Comparison of ENCODE assay signal across 8 cellular contexts in genomic region chr1:32107742-32108661, GRCh38. TPM values are rescaled to one million over a fixed set of nuclear protein-coding genes. Genes with fewer than 3 reads are reported as not detected.
DNase-seq lines count a peak whose midpoint lies in the region; ATAC-seq and TF ChIP-seq lines count a peak whose summit lies in the region.

KPNA6 (plus strand) TSS chr1:32108056; CDS start chr1:32108131, 75 bp downstream.

- no peaks in the 10 kb centered on the region; the same call in 2 of the 3 replicates for H3K9me3 Mint-ChIP-seq in GM23338
- no peaks in the 10 kb centered on the region for H3K9me3 Mint-ChIP-seq in natural killer cell treated with Interleukin-12 subunit alpha and Interleukin-12 subunit beta and Interleukin-15 and Interleukin-18, amount 100 ng/mL, for 72 hours

- H3F3A ChIP-seq in GM23338 (replicated peaks; ENCODE audit: low read depth), result peaks cover 22% of the 10 kb centered on the region

- TF ChIP-seq CTCF in GM23338 (conservative IDR thresholded peaks at IDR 0.05; ENCODE audit: low read depth in 2 of 2) (no peak), fibroblast of pulmonary artery (IDR thresholded peaks at IDR 0.05; ENCODE audit: low read length, missing control alignments) (no peak)

- H3K27me3 ChIP-seq in GM23338 (ENCODE audit: insufficient read depth) (no peaks in the 10 kb centered on the region), MG63 (no peaks in the 10 kb centered on the region)

- H3K27ac ChIP-seq in GM23338 (ENCODE audit: low read depth), result peak within 1 kb of the TSS; percentile 90

- H3K36me3 ChIP-seq in GM23338 (ENCODE audit: insufficient read depth), result no peaks in the 10 kb centered on the region
- peaks cover 21% of the 10 kb centered on the region for H3K36me3 ChIP-seq in MG63

- H4K20me1 ChIP-seq in GM23338 (replicated peaks; ENCODE audit: insufficient read depth), result peaks cover 35% of the 10 kb centered on the region

- H3K4me3 ChIP-seq in GM23338 (peak within 1 kb of the TSS; percentile 83), MG63 (peak within 1 kb of the TSS; percentile 99), fibroblast of pulmonary artery (replicated peaks; ENCODE audit: low read depth, low read length) (peak within 1 kb of the TSS; percentile 98)

- peaks cover 12% of the 10 kb centered on the region for H3K4me1 Mint-ChIP-seq in GM23338
- H3K4me1 Mint-ChIP-seq in natural killer cell treated with Interleukin-12 subunit alpha and Interleukin-12 subunit beta and Interleukin-15 and Interleukin-18, amount 100 ng/mL, for 72 hours (ENCODE audit: low read depth in 2 of 2), result peaks cover 32 to 35% of the 10 kb centered on the region in 2 donors

- peak within 1 kb of the TSS; percentile 53; the same call in 1 of the 2 replicates for H2AFZ ChIP-seq in GM23338

- DNase-seq in DMS79 (lab: John Stamatoyannopoulos, UW) (peak; percentile 93), GM23338 (ENCODE audit: low spot score) (peak; percentile 97), MG63 (peak; percentile 93), SHP77 (lab: John Stamatoyannopoulos, UW) (peak; percentile 95), fibroblast of pulmonary artery (ENCODE audit: low read depth) (peak; percentile 98)
- peak; percentile 82 for DNase-seq in activated T-helper 9 cell treated with anti-CD3 and anti-CD28 coated beads, Interleukin-2, amount 50 U/mL, for 16 hours (ENCODE audit: low read depth)
- DNase-seq in natural killer cell treated with Interleukin-12 subunit alpha and Interleukin-12 subunit beta and Interleukin-15 and Interleukin-18, amount 100 ng/mL, for 72 hours (ENCODE audit: low spot score), result peak; percentile 89
- DNase-seq in stimulated activated naive CD4-positive, alpha-beta T cell treated with Interleukin-2 at 50 U/mL for 16 hours (lab: John Stamatoyannopoulos, UW), result peak; percentile 88

- H3K4me2 ChIP-seq in GM23338, result peak within 1 kb of the TSS; percentile 82

- peak within 1 kb of the TSS; percentile 98 for H3K27ac Mint-ChIP-seq in GM23338
- H3K27ac Mint-ChIP-seq in natural killer cell treated with Interleukin-12 subunit alpha and Interleukin-12 subunit beta and Interleukin-15 and Interleukin-18, amount 100 ng/mL, for 72 hours, result peak within 1 kb of the TSS; percentile 87 to 96

- peaks cover 11% of the 10 kb centered on the region for H3K27me3 Mint-ChIP-seq in GM23338 (ENCODE audit: insufficient read depth, low read depth, poor library complexity)
- no peaks in the 10 kb centered on the region for H3K27me3 Mint-ChIP-seq in natural killer cell treated with Interleukin-12 subunit alpha and Interleukin-12 subunit beta and Interleukin-15 and Interleukin-18, amount 100 ng/mL, for 72 hours

- peaks cover 6% of the 10 kb centered on the region for H3K36me3 Mint-ChIP-seq in GM23338 (ENCODE audit: low read depth)
- H3K36me3 Mint-ChIP-seq in natural killer cell treated with Interleukin-12 subunit alpha and Interleukin-12 subunit beta and Interleukin-15 and Interleukin-18, amount 100 ng/mL, for 72 hours, result no peaks in the 10 kb centered on the region

- peak; percentile 77 for ATAC-seq in GM23338
- ATAC-seq in natural killer cell treated with Interleukin-12 subunit alpha and Interleukin-12 subunit beta and Interleukin-15 and Interleukin-18, amount 100 ng/mL, for 72 hours, result peak; percentile 91 to 93

- H3K4me1 ChIP-seq in GM23338 (ENCODE audit: insufficient read depth), result no peaks in the 10 kb centered on the region

- H3K79me2 ChIP-seq in GM23338 (replicated peaks; ENCODE audit: insufficient read depth), result peaks cover 46% of the 10 kb centered on the region

- H3K4me3 Mint-ChIP-seq in GM23338, result peak within 1 kb of the TSS; percentile 98
- H3K4me3 Mint-ChIP-seq in natural killer cell treated with Interleukin-12 subunit alpha and Interleukin-12 subunit beta and Interleukin-15 and Interleukin-18, amount 100 ng/mL, for 72 hours, result peak within 1 kb of the TSS; percentile 98

- no peaks in the 10 kb centered on the region for H3K9me3 ChIP-seq in MG63

- no peaks in the 10 kb centered on the region for H3K9me2 ChIP-seq in GM23338 (ENCODE audit: insufficient read depth)

TF ChIP-seq in GM23338, 12 proteins besides CTCF, POLR2A, EP300 and RAD21:
- TF ChIP-seq ZNF114 (CRISPR knock-in tag; IDR thresholded peaks at IDR 0.05) (no peak), POLR2AphosphoS5 (IDR thresholded peaks at IDR 0.05; ENCODE audit: low read depth) (peak; percentile 88), NANOG (IDR thresholded peaks at IDR 0.05; ENCODE audit: borderline replicate concordance) (no peak), EZH2 (IDR thresholded peaks at IDR 0.05; ENCODE audit: low read depth, unreplicated experiment) (no peak)

RNA-seq across cellular contexts. Expression of gene KPNA6, which starts in this region (rescaled TPM):
- 69.7 and 72.2 TPM in 2 replicates for total RNA-seq in GM23338 (2014; rRNA removed; shearing (Covaris generic))
- polyA plus RNA-seq in GM23338 (2016; fragmentation: Nextera tagmentation; extraction: Ambion mirVana), result 27.5 and 28.6 TPM in 2 replicates
- 38.6 and 43.0 TPM in 2 replicates for total RNA-seq in MG63 (2014; rRNA removed; shearing (Covaris generic); ENCODE audit: low replicate concordance)
- 10 to 100 TPM; 80.9 to 88.9 TPM for total RNA-seq in natural killer cell treated with Interleukin-12 subunit alpha and Interleukin-12 subunit beta and Interleukin-15 and Interleukin-18, amount 100 ng/mL, for 72 hours

Comparison
In these comparisons a context has a peak if more than half of its experiments do, and no peak if none do; other contexts are left out.
1. Peak in every context shown above with its lines: DNase-seq, ATAC-seq, H3K4me3 ChIP-seq and H3K27ac ChIP-seq.